In genomic region chr6:89081423-89082322, GRCh38 we compare ENCODE assay signal across 8 cellular contexts. TPM values are rescaled to one million over a fixed set of nuclear protein-coding genes. Genes with fewer than 3 reads are reported as not detected.
DNase-seq lines count a peak whose midpoint lies in the region; ATAC-seq and TF ChIP-seq lines count a peak whose summit lies in the region.

No MANE protein-coding gene starts in this region.

- TF ChIP-seq CTCF in BJ (IDR thresholded peaks at IDR 0.05; ENCODE audit: insufficient read depth, low read depth, low read length) (no peak), coronary artery (IDR thresholded peaks at IDR 0.05) (no peak)

- peaks cover 3% of the 10 kb centered on the region for H3K9me3 Mint-ChIP-seq in activated CD4-positive, alpha-beta T cell treated with anti-CD3 and anti-CD28 coated beads, Interleukin-2, amount 10 ng/mL, durations not matched to agents 24 days and 14 days

- peak overlapping the region; percentile 92 for H3K27ac Mint-ChIP-seq in activated CD4-positive, alpha-beta T cell treated with anti-CD3 and anti-CD28 coated beads, Interleukin-2, amount 10 ng/mL, durations not matched to agents 24 days and 14 days

- POLR2A ChIA-PET in BJ (lab: Charles Lee) = interaction anchor here (0.6 to 0.7 kb wide), 2 partner anchors 11 to 270 kb away, joined by 3 to 4 read pairs; no protein-coding TSS in a partner anchor

- DNase-seq in BJ (ENCODE audit: low read depth) = peak; percentile 76
- DNase-seq in GM19238 (ENCODE audit: insufficient read length, low spot score) = peak; percentile 83
- DNase-seq in NCI-H524 treated with DMSO at 0.1 percent for 48 hours (lab: John Stamatoyannopoulos, UW) = peak; percentile 79
- peak; percentile 99 for DNase-seq in activated CD4-positive, alpha-beta T cell treated with anti-CD3 and anti-CD28 coated beads, Interleukin-2, amount 10 ng/mL, durations not matched to agents 24 days and 14 days
- DNase-seq in coronary artery (ENCODE audit: low spot score) = peak; percentile 98
- peak; percentile 99 for DNase-seq in left lobe of liver (ENCODE audit: low spot score)
- peak; percentile 99 for DNase-seq in stimulated activated CD4-positive, alpha-beta T cell treated with anti-CD3 and anti-CD28 coated beads, Interleukin-2, amount 100 ng/mL, for 24 hours

- CTCF ChIA-PET in BJ (lab: Yijun Ruan, JAX) = interaction anchor here (1.3 to 3.2 kb wide), 2 partner anchors 25 to 99 kb away, joined by 3 to 19 read pairs; no protein-coding TSS in a partner anchor

- ATAC-seq in HG03457 (IDR thresholded peaks at IDR 0.05; ENCODE audit: unreplicated experiment) (peak; percentile 55), left lobe of liver (peak; percentile 71)

- H3K4me3 Mint-ChIP-seq in activated CD4-positive, alpha-beta T cell treated with anti-CD3 and anti-CD28 coated beads, Interleukin-2, amount 10 ng/mL, durations not matched to agents 24 days and 14 days = peak overlapping the region; percentile 89

- H3K4me3 ChIP-seq in BJ (ENCODE audit: low read depth, low read length) (peak overlapping the region; percentile 100), coronary artery (peak overlapping the region; percentile 100)

- intact Hi-C loops in activated CD4-positive, alpha-beta T cell treated with anti-CD3 and anti-CD28 coated beads, Interleukin-2, amount 10 ng/mL, durations not matched to agents 24 days and 14 days (cut with micrococcal nuclease) = loop anchor here (1.0 to 10.0 kb wide), 9 partner anchors 17 to 1927 kb away; partner anchors contain the start of genes AKIRIN2, CASP8AP2, MAP3K7 and UBE2J1

- peaks cover 28% of the 10 kb centered on the region for H3K4me1 Mint-ChIP-seq in activated CD4-positive, alpha-beta T cell treated with anti-CD3 and anti-CD28 coated beads, Interleukin-2, amount 10 ng/mL, durations not matched to agents 24 days and 14 days

- H3K36me3 Mint-ChIP-seq in activated CD4-positive, alpha-beta T cell treated with anti-CD3 and anti-CD28 coated beads, Interleukin-2, amount 10 ng/mL, durations not matched to agents 24 days and 14 days (ENCODE audit: low read depth) = peaks cover 38% of the 10 kb centered on the region

- no peaks in the 10 kb centered on the region for H3K27me3 Mint-ChIP-seq in activated CD4-positive, alpha-beta T cell treated with anti-CD3 and anti-CD28 coated beads, Interleukin-2, amount 10 ng/mL, durations not matched to agents 24 days and 14 days

- peaks cover 8% of the 10 kb centered on the region for H3K36me3 ChIP-seq in BJ (ENCODE audit: control insufficient read depth, insufficient read depth, low read length)

- H3K27ac ChIP-seq in coronary artery = peak overlapping the region; percentile 100

- H3K27me3 ChIP-seq in BJ (ENCODE audit: control insufficient read depth, insufficient read depth, low read length) = no peaks in the 10 kb centered on the region

RNA-seq across cellular contexts. Expression of gene PNRC1, which starts 1.1 kb away (rescaled TPM):
- polyA plus RNA-seq in BJ (2011; rRNA removed) = 5.6 and 9.8 TPM in 2 replicates
- polyA minus RNA-seq in BJ (2011; rRNA and poly(A)+ RNA removed) = 18.7 and 27.3 TPM in 2 replicates
- total RNA-seq in activated CD4-positive, alpha-beta T cell treated with anti-CD3 and anti-CD28 coated beads, Interleukin-2, amount 10 ng/mL, durations not matched to agents 24 days and 14 days = 48.3 and 51.2 TPM in 2 replicates
- 58.2 TPM for total RNA-seq in left lobe of liver

RNA-seq across cellular contexts. Expression of gene SRSF12, which starts 36.2 kb away (rescaled TPM):
- polyA plus RNA-seq in BJ (2011; rRNA removed) = 0.06 TPM in 1 of 2 replicates, not detected in the other
- not detected in 2 replicates for polyA minus RNA-seq in BJ (2011; rRNA and poly(A)+ RNA removed)
- 0.05 TPM in 1 of 2 replicates, not detected in the other for total RNA-seq in activated CD4-positive, alpha-beta T cell treated with anti-CD3 and anti-CD28 coated beads, Interleukin-2, amount 10 ng/mL, durations not matched to agents 24 days and 14 days
- 0.10 TPM for total RNA-seq in left lobe of liver

Comparison
In these comparisons a context has a peak if more than half of its experiments do, and no peak if none do; other contexts are left out.
1. Peak in every context shown above with its lines: DNase-seq, ATAC-seq, H3K4me3 ChIP-seq and H3K27ac ChIP-seq.